ENCODE assay signal across 24 cellular contexts in genomic region chr10:132613566-132614348, GRCh38.
"Had no signal": no experiment of that assay in that cellular context is flagged by ENCODE, and none has a peak within 500 bp of the region (broad histone marks: within the 10 kb centered on the region; RNA-seq: fewer than 3 reads in every experiment).

No MANE protein-coding gene starts in this region.

- ATAC-seq: activated CD8-positive, alpha-beta memory T cell treated with anti-CD3 and anti-CD28 coated beads, Interleukin-2, amount 10 ng/mL, durations not matched to agents 7 days and 5 days; activated CD8-positive, alpha-beta T cell treated with anti-CD3 and anti-CD28 coated beads for 36 hours; heart left ventricle; left lung; right lobe of liver; stimulated activated naive B cell treated with anti-CD40 and anti-IgM and Interleukin-4, amounts not matched to agents 10 μg/mL and 1 μg/mL and 100 μg/mL, for 72 hours had no signal

- H3K27ac ChIP-seq: breast epithelium, heart left ventricle, left lung, right lobe of liver, SK-N-MC, upper lobe of left lung, VCaP had no signal

- H3K27me3 Mint-ChIP-seq: activated naive CD8-positive, alpha-beta T cell treated with anti-CD3 and anti-CD28 coated beads, Interleukin-2, amount 10 ng/mL, durations not matched to agents 7 days and 5 days; stimulated activated naive B cell treated with anti-CD40 and anti-IgM and Interleukin-4, amounts not matched to agents 10 μg/mL and 1 μg/mL and 100 μg/mL, for 72 hours had no signal

- H3K36me3 ChIP-seq: breast epithelium, right lobe of liver had no signal

- H3K9me3 ChIP-seq: left lung, right lobe of liver, upper lobe of left lung had no signal

- DNase-seq: activated CD4-positive, alpha-beta T cell treated with anti-CD3 and anti-CD28 coated beads, Interleukin-2, amount 10 ng/mL, durations not matched to agents 7 days and 5 days; activated CD4-positive, CD25-positive, alpha-beta regulatory T cell treated with anti-CD3 and anti-CD28 coated beads, Interleukin-2, amount 50 U/mL, for 72 hours; activated CD8-positive, alpha-beta memory T cell treated with anti-CD3 and anti-CD28 coated beads, Interleukin-2, amount 10 ng/mL, durations not matched to agents 7 days and 5 days; activated CD8-positive, alpha-beta T cell treated with anti-CD3 and anti-CD28 coated beads for 36 hours; activated naive CD4-positive, alpha-beta T cell; activated T-cell treated with anti-CD3 and anti-CD28 coated beads for 4 hours; amniotic stem cell; effector CD4-positive, alpha-beta T cell; stimulated activated CD4-positive, alpha-beta T cell treated with anti-CD3 and anti-CD28 coated beads, Interleukin-2, amount 100 ng/mL, for 48 hours; stimulated activated CD8-positive, alpha-beta memory T cell treated with anti-CD3 and anti-CD28 coated beads, Interleukin-4, amount 100 ng/mL, for 48 hours; stimulated activated naive B cell treated with anti-CD40 and anti-IgM and Interleukin-4, amounts not matched to agents 10 μg/mL and 1 μg/mL and 100 μg/mL, for 72 hours; upper lobe of left lung had no signal

- H3K4me3 ChIP-seq: breast epithelium, heart left ventricle, left lung, lung, right lobe of liver, SK-N-MC, smooth muscle cell, upper lobe of left lung had no signal

- H3K4me3 Mint-ChIP-seq: activated CD4-positive, alpha-beta T cell treated with anti-CD3 and anti-CD28 coated beads, Interleukin-2, amount 10 ng/mL, durations not matched to agents 7 days and 5 days; activated CD8-positive, alpha-beta memory T cell treated with anti-CD3 and anti-CD28 coated beads, Interleukin-2, amount 10 ng/mL, durations not matched to agents 7 days and 5 days; activated CD8-positive, alpha-beta T cell treated with anti-CD3 and anti-CD28 coated beads for 36 hours; activated naive CD8-positive, alpha-beta T cell treated with anti-CD3 and anti-CD28 coated beads, Interleukin-2, amount 10 ng/mL, durations not matched to agents 7 days and 5 days; mesothelial cell of epicardium; nephron; stimulated activated naive B cell treated with anti-CD40 and anti-IgM and Interleukin-4, amounts not matched to agents 10 μg/mL and 1 μg/mL and 100 μg/mL, for 72 hours; T-helper 2 cell treated with Interferon-gamma antibody and Interleukin-4, amounts not matched to agents 5 μg/mL and 100 μg/mL, for 36 hours had no signal

- H3K4me1 ChIP-seq: breast epithelium, right lobe of liver had no signal

- H3K27me3 ChIP-seq: breast epithelium, heart left ventricle, left lung, right lobe of liver, upper lobe of left lung had no signal

- H3K27ac Mint-ChIP-seq: activated CD4-positive, alpha-beta T cell treated with anti-CD3 and anti-CD28 coated beads, Interleukin-2, amount 10 ng/mL, durations not matched to agents 7 days and 5 days; activated CD8-positive, alpha-beta memory T cell treated with anti-CD3 and anti-CD28 coated beads, Interleukin-2, amount 10 ng/mL, durations not matched to agents 7 days and 5 days; activated CD8-positive, alpha-beta T cell treated with anti-CD3 and anti-CD28 coated beads for 36 hours; activated naive CD8-positive, alpha-beta T cell treated with anti-CD3 and anti-CD28 coated beads, Interleukin-2, amount 10 ng/mL, durations not matched to agents 7 days and 5 days; T-helper 2 cell treated with Interferon-gamma antibody and Interleukin-4, amounts not matched to agents 5 μg/mL and 100 μg/mL, for 36 hours had no signal
